In the genomic region with DNA sequence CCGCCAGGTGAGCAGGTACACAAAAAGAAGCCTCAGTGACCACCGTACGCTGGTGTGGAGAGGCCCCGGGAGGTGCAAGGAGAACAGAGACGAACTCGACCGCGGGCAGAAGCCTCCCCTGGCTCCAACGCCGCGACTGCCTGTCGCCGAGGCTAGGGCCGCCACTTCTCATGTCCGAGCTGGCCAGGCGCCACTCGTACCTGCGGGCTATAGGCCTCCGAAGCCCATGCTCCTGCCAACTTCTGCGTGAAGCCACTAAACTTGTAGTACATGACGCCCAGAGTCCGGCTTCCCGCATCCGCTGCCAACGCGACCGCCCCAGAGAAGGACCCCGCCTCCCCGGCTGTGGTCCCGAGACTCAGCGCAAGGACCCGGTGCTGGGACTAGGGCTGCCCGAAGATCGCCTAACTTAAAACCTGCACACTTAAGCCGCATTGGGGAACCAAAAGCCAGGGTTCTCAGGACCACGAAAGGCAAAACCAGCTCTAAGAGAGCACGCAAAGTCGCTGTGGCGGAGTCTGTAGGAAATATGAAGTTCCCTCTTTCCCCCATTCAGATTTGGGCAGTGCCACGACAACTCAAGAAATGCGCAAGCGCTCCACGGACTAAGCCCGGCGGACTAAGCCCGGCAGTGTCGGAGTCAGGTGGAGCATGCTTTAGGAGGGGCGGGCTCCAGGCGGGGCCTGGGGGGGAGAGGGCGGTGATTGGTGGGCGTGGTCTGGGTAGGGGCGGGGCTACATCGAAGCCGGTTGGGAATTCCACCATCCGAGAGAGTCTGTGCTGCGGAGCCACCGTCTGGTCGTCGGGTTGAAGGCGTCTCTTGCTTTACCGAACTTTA, we compare ENCODE assay signal across 8 cellular contexts. TPM values are rescaled to one million over a fixed set of nuclear protein-coding genes. Genes with fewer than 3 reads are reported as not detected.
DNase-seq lines count a peak whose midpoint lies in the region; ATAC-seq and TF ChIP-seq lines count a peak whose summit lies in the region.

A gene with protein sequence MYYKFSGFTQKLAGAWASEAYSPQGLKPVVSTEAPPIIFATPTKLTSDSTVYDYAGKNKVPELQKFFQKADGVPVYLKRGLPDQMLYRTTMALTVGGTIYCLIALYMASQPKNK (minus strand): TSS at position 328 of the 838 bp plus-strand sequence. CDS start 56 bp downstream, at position 272.

- H3K36me3 Mint-ChIP-seq in activated T-cell treated with anti-CD3 and anti-CD28 coated beads, Interleukin-2, amount 50 U/mL, for 24 hours (ENCODE audit: low read depth): peaks cover 39% of the 10 kb centered on the region

- no peaks in the 10 kb centered on the region for H3K36me3 ChIP-seq in mucosa of stomach (ENCODE audit: control insufficient read depth, insufficient read depth, low read length)

- H3K27ac Mint-ChIP-seq in activated T-cell treated with anti-CD3 and anti-CD28 coated beads, Interleukin-2, amount 50 U/mL, for 24 hours: peak within 1 kb of the TSS; percentile 100

- H3K4me3 ChIP-seq in mucosa of stomach (ENCODE audit: low read length): peak within 1 kb of the TSS; percentile 95

- in situ Hi-C loops in KBM-7 (cut with MboI; ENCODE audit: low pct_unique_long_range_greater_than_20kb, low sequenced_read_pairs): no loop called here

- DNase-seq in DMS53 treated with DMSO at 0.1 percent for 48 hours (lab: John Stamatoyannopoulos, UW; ENCODE audit: unreplicated experiment) (peak; percentile 89), KBM-7 (peak; percentile 95), erythroblast (lab: John Stamatoyannopoulos, UW) (peak; percentile 97 to 98)
- DNase-seq in activated T-cell treated with anti-CD3 and anti-CD28 coated beads, Interleukin-2, amount 50 U/mL, for 24 hours: peak; percentile 97
- peak; percentile 92 to 95 for DNase-seq in stimulated activated CD8-positive, alpha-beta memory T cell treated with anti-CD3 and anti-CD28 coated beads, Interleukin-7, amount 100 ng/mL, for 1 hour (ENCODE audit: low read depth in 2 of 2)

- peak; percentile 91 for ATAC-seq in GM21717 (IDR thresholded peaks at IDR 0.05; ENCODE audit: unreplicated experiment)

- H3K27me3 ChIP-seq in mucosa of stomach (ENCODE audit: control insufficient read depth, insufficient read depth, low read length): no peaks in the 10 kb centered on the region

- H3K9me3 Mint-ChIP-seq in activated T-cell treated with anti-CD3 and anti-CD28 coated beads, Interleukin-2, amount 50 U/mL, for 24 hours: no peaks in the 10 kb centered on the region

- peak within 1 kb of the TSS; percentile 96 for H3K9ac ChIP-seq in mucosa of stomach (ENCODE audit: low read length)

- peak within 1 kb of the TSS; percentile 88 for H3K4me3 Mint-ChIP-seq in activated T-cell treated with anti-CD3 and anti-CD28 coated beads, Interleukin-2, amount 50 U/mL, for 24 hours

- H3K4me1 ChIP-seq in mucosa of stomach (ENCODE audit: control insufficient read depth, insufficient read depth, low read length): peaks cover 11% of the 10 kb centered on the region

- no peaks in the 10 kb centered on the region for H3K9me3 ChIP-seq in mucosa of stomach (ENCODE audit: control insufficient read depth, low read length)

- peaks cover 51% of the 10 kb centered on the region for H3K4me1 Mint-ChIP-seq in activated T-cell treated with anti-CD3 and anti-CD28 coated beads, Interleukin-2, amount 50 U/mL, for 24 hours (ENCODE audit: low read depth)

- peak; percentile 87 for TF ChIP-seq POLR2A in erythroblast (IDR thresholded peaks at IDR 0.05; ENCODE audit: low read length)

- H3K27me3 Mint-ChIP-seq in activated T-cell treated with anti-CD3 and anti-CD28 coated beads, Interleukin-2, amount 50 U/mL, for 24 hours: no peaks in the 10 kb centered on the region

TF ChIP-seq in PFSK-1, 5 proteins besides CTCF, POLR2A, EP300 and RAD21:
- TF ChIP-seq SIN3A (IDR thresholded peaks at IDR 0.05; ENCODE audit: borderline replicate concordance, insufficient read depth, low read length): no peak; the same call in 1 of the 2 replicates
- TF ChIP-seq FOXP2 (optimal IDR thresholded peaks at IDR 0.05; ENCODE audit: borderline replicate concordance, extremely low read depth, extremely low read length, insufficient read depth): peak; percentile 20
- TF ChIP-seq, protein P1, sequence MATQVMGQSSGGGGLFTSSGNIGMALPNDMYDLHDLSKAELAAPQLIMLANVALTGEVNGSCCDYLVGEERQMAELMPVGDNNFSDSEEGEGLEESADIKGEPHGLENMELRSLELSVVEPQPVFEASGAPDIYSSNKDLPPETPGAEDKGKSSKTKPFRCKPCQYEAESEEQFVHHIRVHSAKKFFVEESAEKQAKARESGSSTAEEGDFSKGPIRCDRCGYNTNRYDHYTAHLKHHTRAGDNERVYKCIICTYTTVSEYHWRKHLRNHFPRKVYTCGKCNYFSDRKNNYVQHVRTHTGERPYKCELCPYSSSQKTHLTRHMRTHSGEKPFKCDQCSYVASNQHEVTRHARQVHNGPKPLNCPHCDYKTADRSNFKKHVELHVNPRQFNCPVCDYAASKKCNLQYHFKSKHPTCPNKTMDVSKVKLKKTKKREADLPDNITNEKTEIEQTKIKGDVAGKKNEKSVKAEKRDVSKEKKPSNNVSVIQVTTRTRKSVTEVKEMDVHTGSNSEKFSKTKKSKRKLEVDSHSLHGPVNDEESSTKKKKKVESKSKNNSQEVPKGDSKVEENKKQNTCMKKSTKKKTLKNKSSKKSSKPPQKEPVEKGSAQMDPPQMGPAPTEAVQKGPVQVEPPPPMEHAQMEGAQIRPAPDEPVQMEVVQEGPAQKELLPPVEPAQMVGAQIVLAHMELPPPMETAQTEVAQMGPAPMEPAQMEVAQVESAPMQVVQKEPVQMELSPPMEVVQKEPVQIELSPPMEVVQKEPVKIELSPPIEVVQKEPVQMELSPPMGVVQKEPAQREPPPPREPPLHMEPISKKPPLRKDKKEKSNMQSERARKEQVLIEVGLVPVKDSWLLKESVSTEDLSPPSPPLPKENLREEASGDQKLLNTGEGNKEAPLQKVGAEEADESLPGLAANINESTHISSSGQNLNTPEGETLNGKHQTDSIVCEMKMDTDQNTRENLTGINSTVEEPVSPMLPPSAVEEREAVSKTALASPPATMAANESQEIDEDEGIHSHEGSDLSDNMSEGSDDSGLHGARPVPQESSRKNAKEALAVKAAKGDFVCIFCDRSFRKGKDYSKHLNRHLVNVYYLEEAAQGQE (IDR thresholded peaks at IDR 0.05; ENCODE audit: insufficient read depth in 1 of 2, low read depth in 2 of 2, low read length in 2 of 2): no peak
- peak; percentile 84 for TF ChIP-seq POLR2AphosphoS5 (IDR thresholded peaks at IDR 0.05; ENCODE audit: low read depth, low read length)
TF ChIP-seq in PFSK-1: peak in this region for 2.

RNA-seq across cellular contexts. Expression of the gene that starts here (rescaled TPM):
- 178 TPM for polyA plus RNA-seq in PFSK-1 (2012; ENCODE audit: insufficient read length, low read depth)

Comparison
In these comparisons a context has a peak if more than half of its experiments do, and no peak if none do; other contexts are left out.
1. Peak in every context shown above with its lines: DNase-seq, ATAC-seq and H3K4me3 ChIP-seq.